ENCODE assay signal across 11 cellular contexts in genomic region chr15:100931143-100931890, GRCh38. TPM values are rescaled to one million over a fixed set of nuclear protein-coding genes. Genes with fewer than 3 reads are reported as not detected.
A peak's percentile ranks its signal among the peaks of the same experiment; 100 is the strongest.
DNase-seq lines count a peak whose midpoint lies in the region; ATAC-seq and TF ChIP-seq lines count a peak whose summit lies in the region.
"Had no signal": no experiment of that assay in that cellular context is flagged by ENCODE, and none has a peak within 500 bp of the region (broad histone marks: within the 10 kb centered on the region; RNA-seq: fewer than 3 reads in every experiment).

No MANE protein-coding gene starts in this region.

- DNase-seq in osteocyte (ENCODE audit: extremely low spot score, unreplicated experiment) (peak; percentile 73), sigmoid colon (no peak), SKM-1 (lab: John Stamatoyannopoulos, UW; ENCODE audit: unreplicated experiment) (no peak)
- DNase-seq: dermis blood vessel endothelial cell, NCI-H2029 treated with DMSO at 0.1 percent for 48 hours had no signal

- H3K27me3 Mint-ChIP-seq in osteocyte (ENCODE audit: unreplicated experiment): no peaks in the 10 kb centered on the region

- H3K27me3 ChIP-seq in sigmoid colon: no peaks in the 10 kb centered on the region
- H3K27me3 ChIP-seq: gastroesophageal sphincter had no signal

- peaks cover 1% of the 10 kb centered on the region for H3K36me3 Mint-ChIP-seq in osteocyte (ENCODE audit: unreplicated experiment)

- no peak for TF ChIP-seq EP300 in sigmoid colon (IDR thresholded peaks at IDR 0.05)

- H3K9me3 Mint-ChIP-seq in osteocyte (ENCODE audit: unreplicated experiment): no peaks in the 10 kb centered on the region

- H3K4me3 Mint-ChIP-seq in osteocyte (ENCODE audit: unreplicated experiment): no peak overlapping the region

- H3K4me1 Mint-ChIP-seq in osteocyte (ENCODE audit: unreplicated experiment): peaks cover 18% of the 10 kb centered on the region

- no peak overlapping the region for H3K27ac ChIP-seq in sigmoid colon
- H3K27ac ChIP-seq: gastroesophageal sphincter had no signal

- no peak overlapping the region for H3K4me3 ChIP-seq in sigmoid colon
- H3K4me3 ChIP-seq: gastroesophageal sphincter had no signal

- ATAC-seq in GM18861 (IDR thresholded peaks at IDR 0.05; ENCODE audit: unreplicated experiment): peak; percentile 36
- peak; percentile 57 for ATAC-seq in GM21717 (IDR thresholded peaks at IDR 0.05; ENCODE audit: unreplicated experiment)
- ATAC-seq in HG03432 (IDR thresholded peaks at IDR 0.05; ENCODE audit: unreplicated experiment): peak; percentile 66
- no peak for ATAC-seq in HG03571 (IDR thresholded peaks at IDR 0.05; ENCODE audit: unreplicated experiment)
- ATAC-seq in HG03135 (IDR thresholded peaks at IDR 0.05; ENCODE audit: unreplicated experiment): no peak
- ATAC-seq: gastroesophageal sphincter had no signal

- TF ChIP-seq POLR2A in sigmoid colon (IDR thresholded peaks at IDR 0.05): no peak

- no peaks in the 10 kb centered on the region for H3K4me1 ChIP-seq in sigmoid colon
- H3K4me1 ChIP-seq: gastroesophageal sphincter had no signal

- TF ChIP-seq CTCF in osteocyte (IDR thresholded peaks at IDR 0.05) (no peak), sigmoid colon (IDR thresholded peaks at IDR 0.05) (no peak)

- peaks cover 0 to 14% (median 0%) of the 10 kb centered on the region in 4 donors for H3K36me3 ChIP-seq in sigmoid colon

- no peaks in the 10 kb centered on the region for H3K9me3 ChIP-seq in sigmoid colon

- no peak overlapping the region for H3K27ac Mint-ChIP-seq in osteocyte (ENCODE audit: unreplicated experiment)

- intact Hi-C loops in sigmoid colon (cut with DNase I): no loop called here

- 84 to 86% methylated on average over 15 of the region's 15 CpGs for WGBS in sigmoid colon, 2 donors

RNA-seq across cellular contexts. Expression of gene LRRK1, which starts 12.2 kb away (rescaled TPM):
- 10.8 and 16.3 TPM in 2 replicates for total RNA-seq in osteocyte
- total RNA-seq in sigmoid colon: 10 to 100 TPM in 2 of 4 donors, 1 to 10 TPM in 2; 7.1 to 27.4 (median 9.2) TPM
- polyA plus RNA-seq in sigmoid colon: 10 to 100 TPM in 2 of 3 donors, 1 to 10 TPM in 1; 9.6 to 22.6 (median 10.2) TPM

RNA-seq across cellular contexts. Expression of gene ALDH1A3, which starts 51.7 kb away (rescaled TPM):
- total RNA-seq in osteocyte (0.30 and 0.57 TPM in 2 replicates), sigmoid colon (10 to 100 TPM; 36.4 to 71.2 (median 46.9) TPM)
- 10 to 100 TPM in 1 of 3 donors, 1 to 10 TPM in 2; 8.6 to 13.2 (median 9.0) TPM for polyA plus RNA-seq in sigmoid colon

Comparison
In these comparisons a context has a peak if more than half of its experiments do, and no peak if none do; other contexts are left out.
1. ATAC-seq: peak in GM18861 (single experiment), GM21717 (single experiment) and HG03432 (single experiment); none in HG03571 (single experiment) and HG03135 (single experiment).
2. RNA of gene ALDH1A3, which starts 51.7 kb away (total RNA-seq): 36.4 to 71.2 TPM in sigmoid colon; 0.30 to 0.57 TPM in osteocyte; every median in the first group is over 10 times any median in the second.